Comparison of ENCODE assay signal across 37 cellular contexts in genomic region chr17:22410136-22410535, GRCh38.
"Had no signal": no experiment of that assay in that cellular context is flagged by ENCODE, and none has a peak within 500 bp of the region (broad histone marks: within the 10 kb centered on the region; RNA-seq: fewer than 3 reads in every experiment).

No MANE protein-coding gene starts in this region.

- ATAC-seq: activated naive CD4-positive, alpha-beta T cell treated with anti-CD3 and anti-CD28 coated beads, Interleukin-2, amount 50 U/mL, for 72 hours; activated naive CD8-positive, alpha-beta T cell treated with anti-CD3 and anti-CD28 coated beads, Interleukin-2, amount 50 U/mL, for 24 hours; activated T-cell treated with anti-CD3 and anti-CD28 coated beads, Interleukin-2, amount 50 U/mL, for 4 hours; activated T-cell treated with anti-CD3 and anti-CD28 coated beads, Interleukin-2, amount 50 U/mL, for 72 hours; activated T-helper 17 cell treated with anti-CD3 and anti-CD28 coated beads, Interleukin-2, amount 50 U/mL, for 72 hours; body of pancreas had no signal

- H3K27ac ChIP-seq: adrenal gland, ascending aorta, body of pancreas, brain microvascular endothelial cell, breast epithelium, cardiac muscle cell had no signal

- H3K4me1 Mint-ChIP-seq: activated naive CD4-positive, alpha-beta T cell treated with anti-CD3 and anti-CD28 coated beads, Interleukin-2, amount 10 ng/mL, durations not matched to agents 7 days and 5 days; activated naive CD4-positive, alpha-beta T cell treated with anti-CD3 and anti-CD28 coated beads, Interleukin-2, amount 50 U/mL, for 24 hours; activated naive CD8-positive, alpha-beta T cell treated with anti-CD3 and anti-CD28 coated beads for 36 hours; activated naive CD8-positive, alpha-beta T cell treated with anti-CD3 and anti-CD28 coated beads, Interleukin-2, amount 10 ng/mL, durations not matched to agents 7 days and 5 days; activated naive CD8-positive, alpha-beta T cell treated with anti-CD3 and anti-CD28 coated beads, Interleukin-2, amount 50 U/mL, for 24 hours; brain; central memory CD8-positive, alpha-beta T cell had no signal

- H3K27ac Mint-ChIP-seq: activated naive CD4-positive, alpha-beta T cell treated with anti-CD3 and anti-CD28 coated beads for 36 hours; activated naive CD4-positive, alpha-beta T cell treated with anti-CD3 and anti-CD28 coated beads, Interleukin-2, amount 50 U/mL, for 24 hours; activated naive CD4-positive, alpha-beta T cell treated with anti-CD3 and anti-CD28 coated beads, Interleukin-2, amount 50 U/mL, for 72 hours; activated naive CD8-positive, alpha-beta T cell; activated naive CD8-positive, alpha-beta T cell treated with anti-CD3 and anti-CD28 coated beads for 36 hours; activated naive CD8-positive, alpha-beta T cell treated with anti-CD3 and anti-CD28 coated beads, Interleukin-2, amount 10 ng/mL, durations not matched to agents 7 days and 5 days; activated naive CD8-positive, alpha-beta T cell treated with anti-CD3 and anti-CD28 coated beads, Interleukin-2, amount 50 U/mL, for 24 hours; activated T-cell treated with anti-CD3 and anti-CD28 coated beads, Interleukin-2, amount 50 U/mL, for 24 hours; activated T-cell treated with anti-CD3 and anti-CD28 coated beads, Interleukin-2, amount 50 U/mL, for 72 hours; activated T-helper 1 cell treated with anti-CD3 and anti-CD28 coated beads, Interleukin-12 subunit alpha, Interleukin-12 subunit beta, Interleukin-2, Interleukin-4 antibody, amounts not matched to agents 30 ng/mL and 10 ng/mL and 1 ng/mL, durations not matched to agents 14 hours and 24 hours and 36 hours; activated T-helper 17 cell treated with anti-CD3 and anti-CD28 coated beads, Interleukin-2, amount 50 U/mL, for 72 hours; activated T-helper 2 cell treated with anti-CD3 and anti-CD28 coated beads, Interferon-gamma antibody, Interleukin-2, Interleukin-4, amounts not matched to agents 10 μg/mL and 5 μg/mL and 100 μg/mL, durations not matched to agents 14 hours and 24 hours and 36 hours; brain had no signal

- DNase-seq: activated effector memory CD4-positive, alpha-beta T cell treated with Interleukin-2 at 50 U/mL for 16 hours; activated gamma-delta T cell; activated gamma-delta T cell treated with Interleukin-2 at 50 U/mL for 16 hours; activated naive CD4-positive, alpha-beta T cell; activated naive CD4-positive, alpha-beta T cell treated with anti-CD3 and anti-CD28 coated beads for 36 hours; activated naive CD4-positive, alpha-beta T cell treated with anti-CD3 and anti-CD28 coated beads, Interleukin-2, amount 10 ng/mL, durations not matched to agents 7 days and 5 days; activated naive CD4-positive, alpha-beta T cell treated with anti-CD3 and anti-CD28 coated beads, Interleukin-2, amount 50 U/mL, for 16 hours; activated naive CD4-positive, alpha-beta T cell treated with Interleukin-2 at 50 U/mL for 16 hours; activated naive CD8-positive, alpha-beta T cell treated with anti-CD3 and anti-CD28 coated beads for 36 hours; activated naive CD8-positive, alpha-beta T cell treated with anti-CD3 and anti-CD28 coated beads, Interleukin-2, amount 10 ng/mL, durations not matched to agents 7 days and 5 days; activated naive CD8-positive, alpha-beta T cell treated with anti-CD3 and anti-CD28 coated beads, Interleukin-2, amount 50 U/mL, for 24 hours; activated T-cell treated with anti-CD3 and anti-CD28 coated beads, Interleukin-2, amount 50 U/mL, for 1 hour; activated T-cell treated with anti-CD3 and anti-CD28 coated beads, Interleukin-2, amount 50 U/mL, for 24 hours; activated T-cell treated with anti-CD3 and anti-CD28 coated beads, Interleukin-2, amount 50 U/mL, for 4 hours; activated T-cell treated with anti-CD3 and anti-CD28 coated beads, Interleukin-2, amount 50 U/mL, for 48 hours; activated T-cell treated with anti-CD3 and anti-CD28 coated beads, Interleukin-2, amount 50 U/mL, for 72 hours; adrenal gland; amniotic stem cell; amygdala; anterior cingulate cortex; aorta; body of pancreas; brain microvascular endothelial cell; caudate nucleus; central memory CD4-positive, alpha-beta T cell; cerebellar nuclear complex had no signal

- H3K4me3 Mint-ChIP-seq: activated naive CD4-positive, alpha-beta T cell treated with anti-CD3 and anti-CD28 coated beads for 36 hours; activated naive CD4-positive, alpha-beta T cell treated with anti-CD3 and anti-CD28 coated beads, Interleukin-2, amount 10 ng/mL, durations not matched to agents 7 days and 5 days; activated naive CD4-positive, alpha-beta T cell treated with anti-CD3 and anti-CD28 coated beads, Interleukin-2, amount 50 U/mL, for 24 hours; activated naive CD8-positive, alpha-beta T cell; activated naive CD8-positive, alpha-beta T cell treated with anti-CD3 and anti-CD28 coated beads for 36 hours; activated naive CD8-positive, alpha-beta T cell treated with anti-CD3 and anti-CD28 coated beads, Interleukin-2, amount 10 ng/mL, durations not matched to agents 7 days and 5 days; activated naive CD8-positive, alpha-beta T cell treated with anti-CD3 and anti-CD28 coated beads, Interleukin-2, amount 50 U/mL, for 24 hours; activated T-cell treated with anti-CD3 and anti-CD28 coated beads, Interleukin-2, amount 50 U/mL, for 24 hours; activated T-cell treated with anti-CD3 and anti-CD28 coated beads, Interleukin-2, amount 50 U/mL, for 4 hours; activated T-cell treated with anti-CD3 and anti-CD28 coated beads, Interleukin-2, amount 50 U/mL, for 72 hours; activated T-helper 1 cell treated with anti-CD3 and anti-CD28 coated beads, Interleukin-12 subunit alpha, Interleukin-12 subunit beta, Interleukin-2, Interleukin-4 antibody, amounts not matched to agents 30 ng/mL and 10 ng/mL and 1 ng/mL, durations not matched to agents 14 hours and 24 hours and 36 hours; activated T-helper 17 cell treated with anti-CD3 and anti-CD28 coated beads, Interleukin-2, amount 50 U/mL, for 72 hours; brain; central memory CD8-positive, alpha-beta T cell had no signal

- H3K4me1 ChIP-seq: adrenal gland, ascending aorta, body of pancreas, breast epithelium had no signal

- H3K9me3 ChIP-seq: adrenal gland, ascending aorta, body of pancreas had no signal

- H3K36me3 ChIP-seq: adrenal gland, ascending aorta, brain microvascular endothelial cell, breast epithelium, cardiac muscle cell had no signal

- H3K27me3 ChIP-seq: adrenal gland, ascending aorta, body of pancreas, brain microvascular endothelial cell, breast epithelium, cardiac muscle cell had no signal

- H3K4me3 ChIP-seq: adrenal gland, ascending aorta, body of pancreas, breast epithelium, cardiac muscle cell had no signal

- H3K36me3 Mint-ChIP-seq: activated naive CD8-positive, alpha-beta T cell; activated naive CD8-positive, alpha-beta T cell treated with anti-CD3 and anti-CD28 coated beads for 36 hours; activated naive CD8-positive, alpha-beta T cell treated with anti-CD3 and anti-CD28 coated beads, Interleukin-2, amount 10 ng/mL, durations not matched to agents 7 days and 5 days; brain had no signal

- H3K27me3 Mint-ChIP-seq: activated naive CD4-positive, alpha-beta T cell treated with anti-CD3 and anti-CD28 coated beads, Interleukin-2, amount 10 ng/mL, durations not matched to agents 7 days and 5 days; activated naive CD4-positive, alpha-beta T cell treated with anti-CD3 and anti-CD28 coated beads, Interleukin-2, amount 50 U/mL, for 24 hours; activated naive CD8-positive, alpha-beta T cell; activated naive CD8-positive, alpha-beta T cell treated with anti-CD3 and anti-CD28 coated beads for 36 hours; activated naive CD8-positive, alpha-beta T cell treated with anti-CD3 and anti-CD28 coated beads, Interleukin-2, amount 10 ng/mL, durations not matched to agents 7 days and 5 days; activated naive CD8-positive, alpha-beta T cell treated with anti-CD3 and anti-CD28 coated beads, Interleukin-2, amount 50 U/mL, for 24 hours; activated T-cell treated with anti-CD3 and anti-CD28 coated beads, Interleukin-2, amount 50 U/mL, for 24 hours; activated T-helper 17 cell treated with anti-CD3 and anti-CD28 coated beads, Interleukin-2, amount 50 U/mL, for 72 hours; brain; central memory CD8-positive, alpha-beta T cell had no signal
